17 cellular contexts compared by ENCODE assay signal in genomic region chr11:108960498-108960897, GRCh38.
DNase-seq lines count a peak whose midpoint lies in the region; ATAC-seq and TF ChIP-seq lines count a peak whose summit lies in the region.
"Had no signal": no experiment of that assay in that cellular context is flagged by ENCODE, and none has a peak within 500 bp of the region (broad histone marks: within the 10 kb centered on the region; RNA-seq: fewer than 3 reads in every experiment).

No MANE protein-coding gene starts in this region.

- H3K4me3 ChIP-seq in HUES48 (ENCODE audit: low read depth, low read length) (no peak overlapping the region), SJSA1 (no peak overlapping the region)
- H3K4me3 ChIP-seq: BLaER1 treated with 17β-estradiol and CSF1 and Interleukin-3, amounts not matched to agents 10 nM and 100 nM; gastroesophageal sphincter; HAP-1 had no signal

- CTCF ChIA-PET in activated CD8-positive, alpha-beta T cell treated with anti-CD3 and anti-CD28 coated beads, Interleukin-2, amount 10 ng/mL, durations not matched to agents 7 days and 5 days (lab: Charles Lee), result no interaction called here

- H3K4me1 ChIP-seq in HUES48 (ENCODE audit: control insufficient read depth, insufficient read depth, low read length), result peaks cover 25% of the 10 kb centered on the region
- peaks cover 28% of the 10 kb centered on the region for H3K4me1 ChIP-seq in SJSA1 (replicated peaks)
- peaks cover 3% of the 10 kb centered on the region for H3K4me1 ChIP-seq in foreskin keratinocyte
- H3K4me1 ChIP-seq: gastroesophageal sphincter had no signal

- no peaks in the 10 kb centered on the region for H3K36me3 Mint-ChIP-seq in activated CD8-positive, alpha-beta T cell treated with anti-CD3 and anti-CD28 coated beads, Interleukin-2, amount 10 ng/mL, durations not matched to agents 7 days and 5 days (ENCODE audit: low read depth)
- H3K36me3 Mint-ChIP-seq: activated naive CD8-positive, alpha-beta T cell treated with anti-CD3 and anti-CD28 coated beads for 36 hours had no signal

- no peak for TF ChIP-seq CTCF in foreskin keratinocyte (conservative IDR thresholded peaks at IDR 0.05)

- H3K9ac ChIP-seq in HUES48 (ENCODE audit: low read depth, low read length), result no peak overlapping the region
- H3K9ac ChIP-seq: BLaER1 treated with 17β-estradiol and CSF1 and Interleukin-3, amounts not matched to agents 10 nM and 100 nM; KMS-11 had no signal

- H3K27me3 ChIP-seq in HUES48 (ENCODE audit: control insufficient read depth, insufficient read depth, low read length) (no peaks in the 10 kb centered on the region), SJSA1 (replicated peaks) (no peaks in the 10 kb centered on the region), foreskin keratinocyte (no peaks in the 10 kb centered on the region)
- H3K27me3 ChIP-seq: BLaER1 treated with 17β-estradiol and CSF1 and Interleukin-3, amounts not matched to agents 10 nM and 100 nM; gastroesophageal sphincter had no signal

- no peaks in the 10 kb centered on the region for H3K9me3 Mint-ChIP-seq in activated CD8-positive, alpha-beta T cell treated with anti-CD3 and anti-CD28 coated beads, Interleukin-2, amount 10 ng/mL, durations not matched to agents 7 days and 5 days (ENCODE audit: insufficient read depth)

- ATAC-seq in foreskin keratinocyte, result peak; percentile 73
- no peak for ATAC-seq in activated CD8-positive, alpha-beta T cell treated with anti-CD3 and anti-CD28 coated beads, Interleukin-2, amount 10 ng/mL, durations not matched to agents 7 days and 5 days
- no peak for ATAC-seq in GM19023 (IDR thresholded peaks at IDR 0.05; ENCODE audit: unreplicated experiment)
- ATAC-seq: gastroesophageal sphincter had no signal

- no peak overlapping the region for H3K27ac Mint-ChIP-seq in activated CD8-positive, alpha-beta T cell treated with anti-CD3 and anti-CD28 coated beads, Interleukin-2, amount 10 ng/mL, durations not matched to agents 7 days and 5 days

- DNase-seq in SJSA1 (ENCODE audit: low read depth in 1 of 2, low spot score in 2 of 2) (peak; percentile 23 to 43), foreskin keratinocyte (no peak), putamen (ENCODE audit: low spot score) (peak; percentile 78), NCI-H1694 treated with DMSO at 0.1 percent for 48 hours (lab: John Stamatoyannopoulos, UW) (no peak), LoVo (ENCODE audit: low spot score) (no peak)
- DNase-seq in activated CD8-positive, alpha-beta T cell treated with anti-CD3 and anti-CD28 coated beads, Interleukin-2, amount 10 ng/mL, durations not matched to agents 7 days and 5 days, result no peak
- DNase-seq: activated CD4-positive, alpha-beta T cell treated with anti-CD3 and anti-CD28 coated beads for 1 hour; activated naive CD8-positive, alpha-beta T cell treated with anti-CD3 and anti-CD28 coated beads for 36 hours; DMS53; NCI-H1694; T-helper 2 cell had no signal

- H3K4me1 Mint-ChIP-seq in activated CD8-positive, alpha-beta T cell treated with anti-CD3 and anti-CD28 coated beads, Interleukin-2, amount 10 ng/mL, durations not matched to agents 7 days and 5 days (ENCODE audit: low read depth), result peaks cover 28% of the 10 kb centered on the region

- H3K9me3 ChIP-seq in HUES48 (ENCODE audit: control insufficient read depth, insufficient read depth, low read length), result no peaks in the 10 kb centered on the region
- no peaks in the 10 kb centered on the region for H3K9me3 ChIP-seq in SJSA1 (replicated peaks)
- H3K9me3 ChIP-seq: gastroesophageal sphincter, HAP-1 had no signal

- H3K27me3 Mint-ChIP-seq in activated CD8-positive, alpha-beta T cell treated with anti-CD3 and anti-CD28 coated beads, Interleukin-2, amount 10 ng/mL, durations not matched to agents 7 days and 5 days (ENCODE audit: low read depth), result peaks cover 3% of the 10 kb centered on the region

- no peak overlapping the region for H3K4me3 Mint-ChIP-seq in activated CD8-positive, alpha-beta T cell treated with anti-CD3 and anti-CD28 coated beads, Interleukin-2, amount 10 ng/mL, durations not matched to agents 7 days and 5 days
- H3K4me3 Mint-ChIP-seq: activated naive CD8-positive, alpha-beta T cell treated with anti-CD3 and anti-CD28 coated beads for 36 hours had no signal

- POLR2A ChIA-PET in activated CD8-positive, alpha-beta T cell treated with anti-CD3 and anti-CD28 coated beads, Interleukin-2, amount 10 ng/mL, durations not matched to agents 7 days and 5 days (lab: Charles Lee), result no interaction called here

- H3K36me3 ChIP-seq in HUES48 (ENCODE audit: control insufficient read depth, insufficient read depth, low read length), result no peaks in the 10 kb centered on the region
- no peaks in the 10 kb centered on the region for H3K36me3 ChIP-seq in SJSA1
- H3K36me3 ChIP-seq: BLaER1 treated with 17β-estradiol and CSF1 and Interleukin-3, amounts not matched to agents 10 nM and 100 nM; gastroesophageal sphincter; HAP-1 had no signal

- H3K27ac ChIP-seq in HUES48 (ENCODE audit: low read depth, low read length) (peak overlapping the region; percentile 63), SJSA1 (no peak overlapping the region), foreskin keratinocyte (no peak overlapping the region)
- H3K27ac ChIP-seq: gastroesophageal sphincter, KMS-11 had no signal

Comparison
In these comparisons a context has a peak if more than half of its experiments do, and no peak if none do; other contexts are left out.
1. DNase-seq: peak in SJSA1 (2 of 2) and putamen (single experiment); none in foreskin keratinocyte (0 of 2), NCI-H1694 treated with DMSO at 0.1 percent for 48 hours (single experiment), LoVo (single experiment) and activated CD8-positive, alpha-beta T cell treated with anti-CD3 and anti-CD28 coated beads, Interleukin-2, amount 10 ng/mL, durations not matched to agents 7 days and 5 days (single experiment).